In the genomic region with DNA sequence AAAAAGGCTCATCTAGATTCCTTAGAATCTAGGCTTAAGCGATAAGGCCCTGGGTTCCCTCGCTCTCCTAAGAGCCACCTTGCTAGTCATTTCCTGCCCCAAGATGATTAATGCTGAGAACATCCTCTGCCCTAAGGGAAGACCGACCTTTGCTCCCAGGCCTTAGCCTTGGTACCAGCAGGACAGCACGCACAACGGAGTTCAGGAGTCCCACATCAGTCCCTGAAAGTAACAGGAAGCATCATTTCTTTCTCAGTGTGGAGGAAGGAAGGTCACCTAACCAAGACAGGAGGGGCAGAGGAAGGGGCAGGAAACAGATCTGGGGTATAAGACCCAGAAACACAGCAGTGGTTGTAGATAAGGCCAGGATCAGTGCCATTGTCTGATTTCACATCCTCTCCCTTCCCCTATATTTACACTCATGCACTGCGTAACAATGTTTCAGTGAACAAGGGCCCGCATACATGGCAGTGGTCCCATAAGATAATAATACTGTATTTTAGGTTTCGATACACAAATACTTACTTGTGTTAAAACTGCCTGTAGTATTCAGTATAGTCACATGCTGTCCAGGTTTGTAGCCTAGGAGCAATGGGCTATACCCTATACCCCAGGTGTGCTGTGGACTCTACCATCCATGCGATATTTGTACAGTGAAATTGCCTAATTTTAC, we compare ENCODE assay signal across 1 cellular context.
TF ChIP-seq lines count a peak whose summit lies in the region.

No MANE protein-coding gene starts in this region.

TF ChIP-seq in GM23338, 12 proteins besides CTCF, POLR2A, EP300 and RAD21 (continued from another document):
- TF ChIP-seq, protein P1, sequence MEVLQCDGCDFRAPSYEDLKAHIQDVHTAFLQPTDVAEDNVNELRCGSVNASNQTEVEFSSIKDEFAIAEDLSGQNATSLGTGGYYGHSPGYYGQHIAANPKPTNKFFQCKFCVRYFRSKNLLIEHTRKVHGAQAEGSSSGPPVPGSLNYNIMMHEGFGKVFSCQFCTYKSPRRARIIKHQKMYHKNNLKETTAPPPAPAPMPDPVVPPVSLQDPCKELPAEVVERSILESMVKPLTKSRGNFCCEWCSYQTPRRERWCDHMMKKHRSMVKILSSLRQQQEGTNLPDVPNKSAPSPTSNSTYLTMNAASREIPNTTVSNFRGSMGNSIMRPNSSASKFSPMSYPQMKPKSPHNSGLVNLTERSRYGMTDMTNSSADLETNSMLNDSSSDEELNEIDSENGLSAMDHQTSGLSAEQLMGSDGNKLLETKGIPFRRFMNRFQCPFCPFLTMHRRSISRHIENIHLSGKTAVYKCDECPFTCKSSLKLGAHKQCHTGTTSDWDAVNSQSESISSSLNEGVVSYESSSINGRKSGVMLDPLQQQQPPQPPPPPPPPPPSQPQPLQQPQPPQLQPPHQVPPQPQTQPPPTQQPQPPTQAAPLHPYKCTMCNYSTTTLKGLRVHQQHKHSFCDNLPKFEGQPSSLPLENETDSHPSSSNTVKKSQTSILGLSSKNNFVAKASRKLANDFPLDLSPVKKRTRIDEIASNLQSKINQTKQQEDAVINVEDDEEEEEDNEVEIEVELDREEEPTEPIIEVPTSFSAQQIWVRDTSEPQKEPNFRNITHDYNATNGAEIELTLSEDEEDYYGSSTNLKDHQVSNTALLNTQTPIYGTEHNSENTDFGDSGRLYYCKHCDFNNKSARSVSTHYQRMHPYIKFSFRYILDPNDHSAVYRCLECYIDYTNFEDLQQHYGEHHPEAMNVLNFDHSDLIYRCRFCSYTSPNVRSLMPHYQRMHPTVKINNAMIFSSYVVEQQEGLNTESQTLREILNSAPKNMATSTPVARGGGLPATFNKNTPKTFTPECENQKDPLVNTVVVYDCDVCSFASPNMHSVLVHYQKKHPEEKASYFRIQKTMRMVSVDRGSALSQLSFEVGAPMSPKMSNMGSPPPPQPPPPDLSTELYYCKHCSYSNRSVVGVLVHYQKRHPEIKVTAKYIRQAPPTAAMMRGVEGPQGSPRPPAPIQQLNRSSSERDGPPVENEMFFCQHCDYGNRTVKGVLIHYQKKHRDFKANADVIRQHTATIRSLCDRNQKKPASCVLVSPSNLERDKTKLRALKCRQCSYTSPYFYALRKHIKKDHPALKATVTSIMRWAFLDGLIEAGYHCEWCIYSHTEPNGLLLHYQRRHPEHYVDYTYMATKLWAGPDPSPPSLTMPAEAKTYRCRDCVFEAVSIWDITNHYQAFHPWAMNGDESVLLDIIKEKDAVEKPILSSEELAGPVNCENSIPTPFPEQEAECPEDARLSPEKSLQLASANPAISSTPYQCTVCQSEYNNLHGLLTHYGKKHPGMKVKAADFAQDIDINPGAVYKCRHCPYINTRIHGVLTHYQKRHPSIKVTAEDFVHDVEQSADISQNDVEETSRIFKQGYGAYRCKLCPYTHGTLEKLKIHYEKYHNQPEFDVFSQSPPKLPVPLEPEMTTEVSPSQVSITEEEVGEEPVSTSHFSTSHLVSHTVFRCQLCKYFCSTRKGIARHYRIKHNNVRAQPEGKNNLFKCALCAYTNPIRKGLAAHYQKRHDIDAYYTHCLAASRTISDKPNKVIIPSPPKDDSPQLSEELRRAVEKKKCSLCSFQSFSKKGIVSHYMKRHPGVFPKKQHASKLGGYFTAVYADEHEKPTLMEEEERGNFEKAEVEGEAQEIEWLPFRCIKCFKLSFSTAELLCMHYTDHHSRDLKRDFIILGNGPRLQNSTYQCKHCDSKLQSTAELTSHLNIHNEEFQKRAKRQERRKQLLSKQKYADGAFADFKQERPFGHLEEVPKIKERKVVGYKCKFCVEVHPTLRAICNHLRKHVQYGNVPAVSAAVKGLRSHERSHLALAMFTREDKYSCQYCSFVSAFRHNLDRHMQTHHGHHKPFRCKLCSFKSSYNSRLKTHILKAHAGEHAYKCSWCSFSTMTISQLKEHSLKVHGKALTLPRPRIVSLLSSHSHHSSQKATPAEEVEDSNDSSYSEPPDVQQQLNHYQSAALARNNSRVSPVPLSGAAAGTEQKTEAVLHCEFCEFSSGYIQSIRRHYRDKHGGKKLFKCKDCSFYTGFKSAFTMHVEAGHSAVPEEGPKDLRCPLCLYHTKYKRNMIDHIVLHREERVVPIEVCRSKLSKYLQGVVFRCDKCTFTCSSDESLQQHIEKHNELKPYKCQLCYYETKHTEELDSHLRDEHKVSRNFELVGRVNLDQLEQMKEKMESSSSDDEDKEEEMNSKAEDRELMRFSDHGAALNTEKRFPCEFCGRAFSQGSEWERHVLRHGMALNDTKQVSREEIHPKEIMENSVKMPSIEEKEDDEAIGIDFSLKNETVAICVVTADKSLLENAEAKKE (CRISPR knock-in tag; IDR thresholded peaks at IDR 0.05), result no peak
- TF ChIP-seq STAT1 (IDR thresholded peaks at IDR 0.05; ENCODE audit: unreplicated experiment) (no peak), REST (IDR thresholded peaks at IDR 0.05; ENCODE audit: unreplicated experiment) (no peak)
